8 cellular contexts compared by ENCODE assay signal in genomic region chr9:130023147-130023787, GRCh38. TPM values are rescaled to one million over a fixed set of nuclear protein-coding genes. Genes with fewer than 3 reads are reported as not detected.
DNase-seq lines count a peak whose midpoint lies in the region; ATAC-seq and TF ChIP-seq lines count a peak whose summit lies in the region.

No MANE protein-coding gene starts in this region.

- H3K27ac ChIP-seq in CD8-positive, alpha-beta T cell (ENCODE audit: low read depth, low read length), result no peak overlapping the region
- peak overlapping the region; percentile 89 for H3K27ac ChIP-seq in PC-3 (ENCODE audit: low read length)

- H3F3A ChIP-seq in PC-3 (ENCODE audit: low read length, unreplicated experiment), result peaks cover 8% of the 10 kb centered on the region

- H3K4me2 ChIP-seq in PC-3 (ENCODE audit: low read length), result peak overlapping the region; percentile 50

- no peaks in the 10 kb centered on the region for H4K20me1 ChIP-seq in PC-3 (ENCODE audit: low read length)

- no peaks in the 10 kb centered on the region; the same call in 1 of the 2 replicates for H3K9me2 ChIP-seq in PC-3 (replicated peaks; ENCODE audit: low read length)

- H3K79me2 ChIP-seq in PC-3 (ENCODE audit: low read length), result peaks cover 83% of the 10 kb centered on the region

- H3K27me3 Mint-ChIP-seq in CD8-positive, alpha-beta T cell (ENCODE audit: low read depth), result no peaks in the 10 kb centered on the region

- H3K9me3 ChIP-seq in CD8-positive, alpha-beta T cell (ENCODE audit: low read length), result no peaks in the 10 kb centered on the region
- H3K9me3 ChIP-seq in PC-3 (ENCODE audit: low read length) (no peaks in the 10 kb centered on the region), mucosa of descending colon (no peaks in the 10 kb centered on the region)

- H3K27ac Mint-ChIP-seq in CD8-positive, alpha-beta T cell, result peak overlapping the region; percentile 85

- no peaks in the 10 kb centered on the region for H3K36me3 ChIP-seq in CD8-positive, alpha-beta T cell (ENCODE audit: insufficient read depth, low read length)
- H3K36me3 ChIP-seq in PC-3 (ENCODE audit: low read depth, low read length) (no peaks in the 10 kb centered on the region), mucosa of descending colon (ENCODE audit: low read depth) (no peaks in the 10 kb centered on the region)

- H3K36me3 Mint-ChIP-seq in CD8-positive, alpha-beta T cell, result peaks cover 51% of the 10 kb centered on the region

- BruUV-seq in PC-3 (replicated peaks; lab: Mats Ljungman, UMichigan), result TSS peak; percentile 57

- no peak for TF ChIP-seq CTCF in CD8-positive, alpha-beta T cell (IDR thresholded peaks at IDR 0.05)
- TF ChIP-seq CTCF in GM20000 (IDR thresholded peaks at IDR 0.05; ENCODE audit: extremely low read depth, missing control alignments) (no peak), PC-3 (conservative IDR thresholded peaks at IDR 0.05; ENCODE audit: low read depth, low read length) (no peak), mucosa of descending colon (IDR thresholded peaks at IDR 0.05) (no peak)

- POLR2A ChIA-PET in CD8-positive, alpha-beta T cell (lab: Charles Lee), result interaction anchor here (0.7 kb wide), 1 partner anchor 13 kb away, joined by 3 read pairs; no protein-coding TSS in a partner anchor
- POLR2A ChIA-PET in PC-3 (lab: Charles Lee; ENCODE audit: unreplicated experiment), result interaction anchor here (0.5 to 0.6 kb wide), 4 partner anchors 28 to 59 kb away, joined by 3 to 17 read pairs (median 4); no protein-coding TSS in a partner anchor

- no peak overlapping the region for H3K9ac ChIP-seq in PC-3 (ENCODE audit: low read length)

- intact Hi-C loops in CD8-positive, alpha-beta T cell (cut with DNase I, micrococcal nuclease), result no loop called here
- intact Hi-C loops in PC-3 (cut with micrococcal nuclease), result loop anchor here (2.0 kb wide), 1 partner anchor 14 kb away; no protein-coding TSS in a partner anchor
- intact Hi-C loops in mucosa of descending colon (cut with DNase I, micrococcal nuclease), result no loop called here

- no peaks in the 10 kb centered on the region for H3K27me3 ChIP-seq in CD8-positive, alpha-beta T cell (ENCODE audit: insufficient read depth, low read length)
- H3K27me3 ChIP-seq in PC-3 (ENCODE audit: low read length), result no peaks in the 10 kb centered on the region

- CTCF ChIA-PET in CD8-positive, alpha-beta T cell (lab: Charles Lee), result interaction anchor here (0.6 kb wide), 1 partner anchor 993 kb away, joined by 3 read pairs; no protein-coding TSS in a partner anchor
- CTCF ChIA-PET in PC-3 (lab: Charles Lee), result no interaction called here

- peaks cover 87% of the 10 kb centered on the region for H3K4me1 Mint-ChIP-seq in CD8-positive, alpha-beta T cell (ENCODE audit: low read depth)

- peak overlapping the region; percentile 40 for H3K4me3 Mint-ChIP-seq in CD8-positive, alpha-beta T cell

- peaks cover 3% of the 10 kb centered on the region for H3K9me3 Mint-ChIP-seq in CD8-positive, alpha-beta T cell

- peak in 1 of 7 experiments; percentile 46 for DNase-seq in CD8-positive, alpha-beta T cell
- DNase-seq in GM20000 (ENCODE audit: low spot score), result peak; percentile 27
- DNase-seq in PC-3, result peak; percentile 85
- no peak for DNase-seq in mucosa of descending colon
- DNase-seq in HCEC 1CT, result no peak
- DNase-seq in Kasumi-1 (lab: John Stamatoyannopoulos, UW), result no peak
- DNase-seq in NCI-H69 (lab: John Stamatoyannopoulos, UW), result no peak
- no peak for DNase-seq in NCI-H2029 (lab: John Stamatoyannopoulos, UW)

- peak overlapping the region; percentile 3 for H3K4me3 ChIP-seq in CD8-positive, alpha-beta T cell (ENCODE audit: low read depth, low read length)
- H3K4me3 ChIP-seq in PC-3 (ENCODE audit: low read length), result peak overlapping the region; percentile 7; the same call in 1 of the 2 replicates
- H3K4me3 ChIP-seq in mucosa of descending colon, result no peak overlapping the region

- H3K4me1 ChIP-seq in CD8-positive, alpha-beta T cell (ENCODE audit: insufficient read depth, low read length), result peaks cover 61% of the 10 kb centered on the region
- H3K4me1 ChIP-seq in PC-3 (ENCODE audit: insufficient read depth, low read length) (peaks cover 71% of the 10 kb centered on the region), mucosa of descending colon (ENCODE audit: low read depth) (peaks cover 15% of the 10 kb centered on the region)

- ATAC-seq in CD8-positive, alpha-beta T cell, result peak; percentile 65
- ATAC-seq in PC-3 (peak; percentile 35), mucosa of descending colon (peak; percentile 33)

- H2AFZ ChIP-seq in PC-3 (ENCODE audit: low read length), result no peak overlapping the region

RNA-seq across cellular contexts. Expression of gene FNBP1, which starts 19.7 kb away (rescaled TPM):
- 100 to 1,000 TPM; 169 to 194 TPM for total RNA-seq in CD8-positive, alpha-beta T cell
- total RNA-seq in PC-3 (2014; rRNA removed) (30.8 and 39.6 TPM in 2 replicates), mucosa of descending colon (100 to 1,000 TPM in 1 of 3 donors, 10 to 100 TPM in 2; 40.9 to 176 (median 42.0) TPM)

RNA-seq across cellular contexts. Expression of gene GPR107, which starts 30.4 kb away (rescaled TPM):
- total RNA-seq in CD8-positive, alpha-beta T cell, result 10 to 100 TPM; 23.7 to 25.2 TPM
- 11.4 and 15.4 TPM in 2 replicates for total RNA-seq in PC-3 (2014; rRNA removed)
- total RNA-seq in mucosa of descending colon, result 10 to 100 TPM; 39.7 to 50.1 (median 49.1) TPM

Comparison
In these comparisons a context has a peak if more than half of its experiments do, and no peak if none do; other contexts are left out.
1. DNase-seq: peak in GM20000 (single experiment) and PC-3 (single experiment); none in mucosa of descending colon (0 of 3), HCEC 1CT (single experiment), Kasumi-1 (0 of 2), NCI-H69 (single experiment) and NCI-H2029 (single experiment).
2. Peak in every context shown above with its lines, with median percentiles within 50 percentile points of each other: ATAC-seq.